In the genomic region with DNA sequence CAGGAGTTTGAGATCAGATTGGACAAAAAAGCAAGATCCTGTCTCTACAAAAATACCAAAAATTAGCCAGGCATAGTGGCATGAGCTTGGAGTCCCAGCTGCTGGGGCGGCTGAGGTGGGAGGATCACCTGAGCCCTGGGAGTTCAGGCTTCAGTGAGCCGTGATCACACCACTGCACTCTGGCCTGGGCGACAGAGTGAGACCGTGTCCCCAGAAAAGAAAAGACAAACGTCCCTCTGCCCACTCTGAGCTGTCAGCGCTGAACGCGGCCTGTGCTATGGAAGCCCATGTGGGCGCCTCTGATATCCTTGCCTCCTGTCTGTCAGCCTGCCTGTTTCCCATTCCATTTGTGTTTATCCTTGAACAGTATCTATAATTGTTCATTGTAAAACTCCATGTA, we compare ENCODE assay signal across 20 cellular contexts. TPM values are rescaled to one million over a fixed set of nuclear protein-coding genes. Genes with fewer than 3 reads are reported as not detected.
DNase-seq lines count a peak whose midpoint lies in the region; ATAC-seq and TF ChIP-seq lines count a peak whose summit lies in the region.
"Had no signal": no experiment of that assay in that cellular context is flagged by ENCODE, and none has a peak within 500 bp of the region (broad histone marks: within the 10 kb centered on the region; RNA-seq: fewer than 3 reads in every experiment).

No MANE protein-coding gene starts in this region.

- DNase-seq in Right ventricle myocardium superior, result no peak
- DNase-seq in cardiac septum (ENCODE audit: low spot score), result no peak
- DNase-seq in heart right ventricle, result no peak
- peak; percentile 20 for DNase-seq in lower lobe of right lung
- no peak for DNase-seq in type B pancreatic cell (ENCODE audit: extremely low spot score, unreplicated experiment)
- DNase-seq in activated CD8-positive, alpha-beta memory T cell treated with anti-CD3 and anti-CD28 coated beads, Interleukin-2, amount 50 U/mL, for 48 hours, result no peak
- DNase-seq in A673 (ENCODE audit: low spot score), result no peak
- DNase-seq in cerebellar nuclear complex (lab: John Stamatoyannopoulos, UW), result no peak
- DNase-seq: 8988T; CD4-positive, alpha-beta memory T cell; DMS53; EL; H9; NCI-H1092 treated with DMSO at 0.1 percent for 48 hours; NCI-H1694 treated with DMSO at 0.1 percent for 48 hours; NCI-H510A; NCI-H748 treated with DMSO at 0.1 percent for 48 hours; OCI-M1 had no signal

- peak; percentile 7 for ATAC-seq in Right ventricle myocardium superior (ENCODE audit: poor library complexity)
- ATAC-seq in heart right ventricle, result peak in 4 of 8 donors; percentile 7 to 47 (median 34)
- no peak for ATAC-seq in lower lobe of right lung
- ATAC-seq: GM12878 had no signal

- H3K4me1 ChIP-seq in heart right ventricle (peaks cover 8 to 52% (median 37%) of the 10 kb centered on the region in 9 donors), lower lobe of right lung (peaks cover 20% of the 10 kb centered on the region), A673 (ENCODE audit: insufficient read depth, low read length, poor library complexity, severe bottlenecking) (no peaks in the 10 kb centered on the region)

- H3K4me3 ChIP-seq in heart right ventricle, result no peak overlapping the region
- no peak overlapping the region for H3K4me3 ChIP-seq in lower lobe of right lung
- H3K4me3 ChIP-seq in A673 (ENCODE audit: low read depth, low read length, poor library complexity, severe bottlenecking), result no peak overlapping the region
- H3K4me3 ChIP-seq: GM12878 had no signal

- no peaks in the 10 kb centered on the region for H3K9me3 Mint-ChIP-seq in type B pancreatic cell
- H3K9me3 Mint-ChIP-seq: CD4-positive, alpha-beta memory T cell; H9 had no signal

- H3K27ac Mint-ChIP-seq in type B pancreatic cell, result peak overlapping the region; percentile 40
- H3K27ac Mint-ChIP-seq: B cell had no signal

- intact Hi-C loops in Right ventricle myocardium superior (cut with DNase I), result no loop called here
- intact Hi-C loops in cardiac septum (cut with DNase I), result no loop called here
- intact Hi-C loops in heart right ventricle (cut with DNase I), result no loop called here
- intact Hi-C loops in lower lobe of right lung (cut with DNase I), result no loop called here
- intact Hi-C loops in A673 (cut with micrococcal nuclease; ENCODE audit: unreplicated experiment), result no loop called here

- no peak overlapping the region for H3K4me3 Mint-ChIP-seq in type B pancreatic cell
- H3K4me3 Mint-ChIP-seq: B cell; CD4-positive, alpha-beta memory T cell; H9 had no signal

- H3K27ac ChIP-seq in heart right ventricle, result peak overlapping the region in 6 of 10 donors; percentile 13 to 76 (median 43)
- no peak overlapping the region for H3K27ac ChIP-seq in lower lobe of right lung
- H3K27ac ChIP-seq in A673 (ENCODE audit: low read depth, low read length, poor library complexity, severe bottlenecking), result no peak overlapping the region

- no peaks in the 10 kb centered on the region for H3K4me1 Mint-ChIP-seq in type B pancreatic cell (ENCODE audit: unreplicated experiment)
- H3K4me1 Mint-ChIP-seq: B cell had no signal

- 54 to 81% methylated on average over 9 of the region's 9 CpGs for WGBS in heart right ventricle, 2 donors

- H3K36me3 Mint-ChIP-seq in type B pancreatic cell, result peaks cover 14% of the 10 kb centered on the region

- CTCF ChIA-PET in A673 (lab: Charles Lee), result no interaction called here

- POLR2A ChIA-PET in A673 (lab: Charles Lee; ENCODE audit: low non-redundant PET), result no interaction called here

- no TSS peak for BruUV-seq in A673 (replicated peaks; lab: Mats Ljungman, UMichigan)

- TF ChIP-seq CTCF in heart right ventricle (IDR thresholded peaks at IDR 0.05), result no peak
- no peak for TF ChIP-seq CTCF in lower lobe of right lung (IDR thresholded peaks at IDR 0.05)
- TF ChIP-seq CTCF in type B pancreatic cell (conservative IDR thresholded peaks at IDR 0.05), result no peak
- TF ChIP-seq CTCF in A673 (conservative IDR thresholded peaks at IDR 0.05; ENCODE audit: low read depth, low read length), result no peak

- H3K27me3 ChIP-seq in heart right ventricle (no peaks in the 10 kb centered on the region), lower lobe of right lung (ENCODE audit: low read depth) (no peaks in the 10 kb centered on the region), A673 (replicated peaks; ENCODE audit: insufficient read depth, low read depth, low read length, poor library complexity) (no peaks in the 10 kb centered on the region)

- H3K9me3 ChIP-seq in heart right ventricle, result no peaks in the 10 kb centered on the region
- H3K9me3 ChIP-seq in lower lobe of right lung, result no peaks in the 10 kb centered on the region
- no peaks in the 10 kb centered on the region for H3K9me3 ChIP-seq in A673 (ENCODE audit: low read depth, low read length, poor library complexity, severe bottlenecking)

- peaks cover 0 to 94% (median 23%) of the 10 kb centered on the region in 9 donors for H3K36me3 ChIP-seq in heart right ventricle
- peaks cover 88% of the 10 kb centered on the region for H3K36me3 ChIP-seq in lower lobe of right lung
- peaks cover 85% of the 10 kb centered on the region for H3K36me3 ChIP-seq in A673 (ENCODE audit: insufficient read depth, low read length, poor library complexity, severe bottlenecking)

- no peaks in the 10 kb centered on the region for H3K27me3 Mint-ChIP-seq in type B pancreatic cell
- H3K27me3 Mint-ChIP-seq: B cell; CD4-positive, alpha-beta memory T cell had no signal

RNA-seq across cellular contexts. Expression of gene FOXK2, which starts 50.8 kb away (rescaled TPM):
- total RNA-seq in Right ventricle myocardium superior (34.3 TPM), cardiac septum (40.2 TPM), heart right ventricle (10 to 100 TPM; 27.5 to 66.6 (median 31.0) TPM), lower lobe of right lung (60.1 TPM), type B pancreatic cell (ENCODE audit: low replicate concordance) (59.5 and 75.5 TPM in 2 replicates), A673 (2021) (107 and 116 TPM in 2 replicates)
- polyA plus RNA-seq in heart right ventricle, result 10 to 100 TPM; 16.5 to 24.7 TPM

Comparison
In these comparisons a context has a peak if more than half of its experiments do, and no peak if none do; other contexts are left out.
1. H3K27ac ChIP-seq: peak in heart right ventricle (6 of 10); none in lower lobe of right lung (single experiment) and A673 (single experiment).